ENCODE assay signal across 1 cellular context in genomic region chr14:93065272-93065730, GRCh38.
TF ChIP-seq lines count a peak whose summit lies in the region.

No MANE protein-coding gene starts in this region.

TF ChIP-seq in SK-N-SH, 30 proteins besides CTCF, POLR2A, EP300 and RAD21 (continued from another document):
- TF ChIP-seq IRF3 (IDR thresholded peaks at IDR 0.05; ENCODE audit: low read depth, low read length): no peak
- TF ChIP-seq FOXJ3 (CRISPR knock-in tag; IDR thresholded peaks at IDR 0.05): no peak
- TF ChIP-seq TEAD4 (IDR thresholded peaks at IDR 0.05; ENCODE audit: borderline replicate concordance, insufficient read depth): no peak
